Comparison of ENCODE assay signal across 34 cellular contexts in the genomic region with DNA sequence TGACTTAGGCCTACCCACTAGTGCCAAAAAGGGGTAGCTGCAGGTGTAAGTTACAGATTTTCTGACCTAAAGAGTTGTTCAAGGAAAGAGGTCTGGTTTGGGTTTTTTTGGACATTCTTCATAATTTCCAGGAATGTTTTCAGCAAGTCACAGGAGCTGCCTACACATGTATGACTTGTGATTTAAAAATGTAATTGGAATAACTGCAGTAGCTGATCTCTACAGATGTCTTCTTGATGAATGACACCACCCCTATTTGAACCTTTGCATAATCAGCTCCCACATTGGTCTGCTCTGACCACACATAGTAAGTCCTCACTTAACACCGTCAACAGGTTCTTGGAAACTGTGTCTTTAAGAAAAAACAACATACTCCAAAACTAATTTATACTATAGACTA.
"Had no signal": no experiment of that assay in that cellular context is flagged by ENCODE, and none has a peak within 500 bp of the region (broad histone marks: within the 10 kb centered on the region; RNA-seq: fewer than 3 reads in every experiment).

No MANE protein-coding gene starts in this region.

- H3K4me3 Mint-ChIP-seq: activated B cell treated with CpG ODN at 0.5 μM for 24 hours; activated CD4-positive, alpha-beta memory T cell treated with anti-CD3 and anti-CD28 coated beads for 36 hours; activated CD4-positive, alpha-beta T cell treated with anti-CD3 and anti-CD28 coated beads for 36 hours; activated CD4-positive, alpha-beta T cell treated with anti-CD3 and anti-CD28 coated beads, Interleukin-2, amount 10 ng/mL, durations not matched to agents 24 days and 14 days; activated CD8-positive, alpha-beta memory T cell treated with anti-CD3 and anti-CD28 coated beads, Interleukin-2, amount 10 ng/mL, durations not matched to agents 7 days and 5 days; activated CD8-positive, alpha-beta T cell treated with anti-CD3 and anti-CD28 coated beads, Interleukin-2, amount 10 ng/mL, durations not matched to agents 7 days and 5 days; activated naive CD4-positive, alpha-beta T cell treated with anti-CD3 and anti-CD28 coated beads for 36 hours; activated naive CD4-positive, alpha-beta T cell treated with anti-CD3 and anti-CD28 coated beads, Interleukin-2, amount 50 U/mL, for 24 hours; activated naive CD8-positive, alpha-beta T cell treated with anti-CD3 and anti-CD28 coated beads for 36 hours; activated naive CD8-positive, alpha-beta T cell treated with anti-CD3 and anti-CD28 coated beads, Interleukin-2, amount 50 U/mL, for 24 hours; activated T-helper 1 cell treated with anti-CD3 and anti-CD28 coated beads, Interleukin-12 subunit alpha, Interleukin-12 subunit beta, Interleukin-2, Interleukin-4 antibody, amounts not matched to agents 30 ng/mL and 10 ng/mL and 1 ng/mL, durations not matched to agents 14 hours and 24 hours and 36 hours; central memory CD8-positive, alpha-beta T cell; dendritic cell treated with granulocyte-macrophage colony-stimulating factor and Interleukin-4, amounts not matched to agents 40 ng/mL and 50 ng/mL, for 4 days; endodermal cell; T-helper 17 cell; T-helper 2 cell treated with Interferon-gamma antibody and Interleukin-4, amounts not matched to agents 5 μg/mL and 100 μg/mL, for 36 hours had no signal

- H3K27ac Mint-ChIP-seq: activated B cell treated with CpG ODN at 0.5 μM for 24 hours; activated CD4-positive, alpha-beta memory T cell treated with anti-CD3 and anti-CD28 coated beads for 36 hours; activated CD4-positive, alpha-beta T cell treated with anti-CD3 and anti-CD28 coated beads for 36 hours; activated CD4-positive, alpha-beta T cell treated with anti-CD3 and anti-CD28 coated beads, Interleukin-2, amount 10 ng/mL, durations not matched to agents 24 days and 14 days; activated CD8-positive, alpha-beta memory T cell treated with anti-CD3 and anti-CD28 coated beads, Interleukin-2, amount 10 ng/mL, durations not matched to agents 7 days and 5 days; activated CD8-positive, alpha-beta T cell treated with anti-CD3 and anti-CD28 coated beads, Interleukin-2, amount 10 ng/mL, durations not matched to agents 7 days and 5 days; activated naive CD4-positive, alpha-beta T cell treated with anti-CD3 and anti-CD28 coated beads for 36 hours; activated naive CD4-positive, alpha-beta T cell treated with anti-CD3 and anti-CD28 coated beads, Interleukin-2, amount 50 U/mL, for 24 hours; activated naive CD8-positive, alpha-beta T cell treated with anti-CD3 and anti-CD28 coated beads for 36 hours; activated naive CD8-positive, alpha-beta T cell treated with anti-CD3 and anti-CD28 coated beads, Interleukin-2, amount 50 U/mL, for 24 hours; activated T-helper 1 cell treated with anti-CD3 and anti-CD28 coated beads, Interleukin-12 subunit alpha, Interleukin-12 subunit beta, Interleukin-2, Interleukin-4 antibody, amounts not matched to agents 30 ng/mL and 10 ng/mL and 1 ng/mL, durations not matched to agents 14 hours and 24 hours and 36 hours; activated T-helper 2 cell treated with anti-CD3 and anti-CD28 coated beads, Interferon-gamma antibody, Interleukin-2, Interleukin-4, amounts not matched to agents 10 μg/mL and 5 μg/mL and 100 μg/mL, durations not matched to agents 14 hours and 24 hours and 36 hours; dendritic cell treated with granulocyte-macrophage colony-stimulating factor and Interleukin-4, amounts not matched to agents 40 ng/mL and 50 ng/mL, for 4 days; endodermal cell; T-helper 17 cell; T-helper 2 cell treated with Interferon-gamma antibody and Interleukin-4, amounts not matched to agents 5 μg/mL and 100 μg/mL, for 36 hours had no signal

- H3K27me3 ChIP-seq: adrenal gland, brain microvascular endothelial cell, dorsolateral prefrontal cortex had no signal

- H3K9me3 Mint-ChIP-seq: activated CD4-positive, alpha-beta T cell treated with anti-CD3 and anti-CD28 coated beads, Interleukin-2, amount 10 ng/mL, durations not matched to agents 24 days and 14 days had no signal

- H3K9me3 ChIP-seq: adrenal gland had no signal

- H3K36me3 ChIP-seq: adrenal gland, brain microvascular endothelial cell had no signal

- H3K4me1 Mint-ChIP-seq: activated B cell treated with CpG ODN at 0.5 μM for 24 hours; activated CD4-positive, alpha-beta T cell treated with anti-CD3 and anti-CD28 coated beads for 36 hours; activated CD4-positive, alpha-beta T cell treated with anti-CD3 and anti-CD28 coated beads, Interleukin-2, amount 10 ng/mL, durations not matched to agents 24 days and 14 days; activated CD8-positive, alpha-beta memory T cell treated with anti-CD3 and anti-CD28 coated beads, Interleukin-2, amount 10 ng/mL, durations not matched to agents 7 days and 5 days; activated naive CD4-positive, alpha-beta T cell treated with anti-CD3 and anti-CD28 coated beads, Interleukin-2, amount 50 U/mL, for 24 hours; activated naive CD8-positive, alpha-beta T cell treated with anti-CD3 and anti-CD28 coated beads for 36 hours; activated naive CD8-positive, alpha-beta T cell treated with anti-CD3 and anti-CD28 coated beads, Interleukin-2, amount 50 U/mL, for 24 hours; central memory CD8-positive, alpha-beta T cell; endodermal cell; T-helper 17 cell had no signal

- ATAC-seq: activated CD4-positive, alpha-beta T cell treated with anti-CD3 and anti-CD28 coated beads for 36 hours; activated CD8-positive, alpha-beta memory T cell treated with anti-CD3 and anti-CD28 coated beads, Interleukin-2, amount 10 ng/mL, durations not matched to agents 7 days and 5 days; activated CD8-positive, alpha-beta T cell treated with anti-CD3 and anti-CD28 coated beads, Interleukin-2, amount 10 ng/mL, durations not matched to agents 7 days and 5 days; activated naive CD8-positive, alpha-beta T cell treated with anti-CD3 and anti-CD28 coated beads, Interleukin-2, amount 50 U/mL, for 24 hours; esophagus mucosa; T-helper 17 cell had no signal

- H3K27ac ChIP-seq: adrenal gland, brain microvascular endothelial cell, coronary artery, dorsolateral prefrontal cortex had no signal

- DNase-seq: activated B cell treated with CpG ODN at 0.5 μM for 24 hours; activated CD4-positive, alpha-beta memory T cell treated with anti-CD3 and anti-CD28 coated beads for 36 hours; activated CD4-positive, alpha-beta T cell treated with anti-CD3 and anti-CD28 coated beads for 36 hours; activated CD4-positive, alpha-beta T cell treated with anti-CD3 and anti-CD28 coated beads, Interleukin-2, amount 10 ng/mL, durations not matched to agents 24 days and 14 days; activated CD4-positive, CD25-positive, alpha-beta regulatory T cell treated with anti-CD3 and anti-CD28 coated beads, Interleukin-2, amount 50 U/mL, for 72 hours; activated CD8-positive, alpha-beta memory T cell treated with anti-CD3 and anti-CD28 coated beads, Interleukin-2, amount 10 ng/mL, durations not matched to agents 7 days and 5 days; activated CD8-positive, alpha-beta memory T cell treated with anti-CD3 and anti-CD28 coated beads, Interleukin-2, amount 50 U/mL, for 4 hours; activated CD8-positive, alpha-beta T cell treated with anti-CD3 and anti-CD28 coated beads, Interleukin-2, amount 10 ng/mL, durations not matched to agents 7 days and 5 days; activated effector memory CD4-positive, alpha-beta T cell treated with anti-CD3 and anti-CD28 coated beads, Interleukin-2, amount 50 U/mL, for 16 hours; activated naive CD4-positive, alpha-beta T cell treated with anti-CD3 and anti-CD28 coated beads for 36 hours; activated naive CD8-positive, alpha-beta T cell treated with anti-CD3 and anti-CD28 coated beads for 36 hours; activated naive CD8-positive, alpha-beta T cell treated with anti-CD3 and anti-CD28 coated beads, Interleukin-2, amount 50 U/mL, for 24 hours; activated T-cell treated with anti-CD3 and anti-CD28 coated beads, Interleukin-2, amount 50 U/mL, for 1 hour; activated T-cell treated with anti-CD3 and anti-CD28 coated beads, Interleukin-2, amount 50 U/mL, for 48 hours; adrenal gland; amygdala; aorta; brain microvascular endothelial cell; dorsolateral prefrontal cortex; effector memory CD4-positive, alpha-beta T cell; endodermal cell; foreskin fibroblast; head of caudate nucleus; T-helper 1 cell; T-helper 17 cell; T1000 had no signal

- H3K36me3 Mint-ChIP-seq: activated CD4-positive, alpha-beta memory T cell treated with anti-CD3 and anti-CD28 coated beads for 36 hours; activated CD8-positive, alpha-beta memory T cell treated with anti-CD3 and anti-CD28 coated beads, Interleukin-2, amount 10 ng/mL, durations not matched to agents 7 days and 5 days; activated naive CD4-positive, alpha-beta T cell treated with anti-CD3 and anti-CD28 coated beads, Interleukin-2, amount 50 U/mL, for 24 hours; activated naive CD8-positive, alpha-beta T cell treated with anti-CD3 and anti-CD28 coated beads for 36 hours had no signal

- H3K27me3 Mint-ChIP-seq: activated B cell treated with CpG ODN at 0.5 μM for 24 hours; activated CD4-positive, alpha-beta memory T cell treated with anti-CD3 and anti-CD28 coated beads for 36 hours; activated CD4-positive, alpha-beta T cell treated with anti-CD3 and anti-CD28 coated beads for 36 hours; activated CD4-positive, alpha-beta T cell treated with anti-CD3 and anti-CD28 coated beads, Interleukin-2, amount 10 ng/mL, durations not matched to agents 24 days and 14 days; activated CD8-positive, alpha-beta memory T cell treated with anti-CD3 and anti-CD28 coated beads, Interleukin-2, amount 10 ng/mL, durations not matched to agents 7 days and 5 days; activated naive CD4-positive, alpha-beta T cell treated with anti-CD3 and anti-CD28 coated beads, Interleukin-2, amount 50 U/mL, for 24 hours; activated naive CD8-positive, alpha-beta T cell treated with anti-CD3 and anti-CD28 coated beads for 36 hours; activated naive CD8-positive, alpha-beta T cell treated with anti-CD3 and anti-CD28 coated beads, Interleukin-2, amount 50 U/mL, for 24 hours; central memory CD8-positive, alpha-beta T cell; dendritic cell treated with granulocyte-macrophage colony-stimulating factor and Interleukin-4, amounts not matched to agents 40 ng/mL and 50 ng/mL, for 4 days; T-helper 17 cell had no signal

- H3K4me3 ChIP-seq: adrenal gland, coronary artery, dorsolateral prefrontal cortex had no signal
